7 cellular contexts compared by ENCODE assay signal in genomic region chr11:64874308-64874707, GRCh38. TPM values are rescaled to one million over a fixed set of nuclear protein-coding genes. Genes with fewer than 3 reads are reported as not detected.
A peak's percentile ranks its signal among the peaks of the same experiment; 100 is the strongest.
DNase-seq lines count a peak whose midpoint lies in the region; ATAC-seq and TF ChIP-seq lines count a peak whose summit lies in the region.
"Had no signal": no experiment of that assay in that cellular context is flagged by ENCODE, and none has a peak within 500 bp of the region (broad histone marks: within the 10 kb centered on the region; RNA-seq: fewer than 3 reads in every experiment).

No MANE protein-coding gene starts in this region.

- H3K4me3 Mint-ChIP-seq in CD4-positive, CD25-positive, alpha-beta regulatory T cell = peak overlapping the region; percentile 96 to 100 (median 100)
- no peak overlapping the region for H3K4me3 Mint-ChIP-seq in WTC11

- peak overlapping the region; percentile 78 for H3K27ac ChIP-seq in CD4-positive, CD25-positive, alpha-beta regulatory T cell (ENCODE audit: insufficient read depth, low read length, poor library complexity, severe bottlenecking)
- H3K27ac ChIP-seq in mesodermal cell (ENCODE audit: low read depth, low read length, severe bottlenecking) = peak overlapping the region; percentile 36

- peaks cover 48% of the 10 kb centered on the region for H3K36me3 Mint-ChIP-seq in CD4-positive, CD25-positive, alpha-beta regulatory T cell
- no peaks in the 10 kb centered on the region; the same call in 1 of the 2 replicates for H3K36me3 Mint-ChIP-seq in WTC11

- peaks cover 52% of the 10 kb centered on the region for H3K36me3 ChIP-seq in CD4-positive, CD25-positive, alpha-beta regulatory T cell (ENCODE audit: control insufficient read depth, insufficient read depth, low read length)
- peaks cover 48% of the 10 kb centered on the region for H3K36me3 ChIP-seq in mesodermal cell (ENCODE audit: control insufficient read depth, insufficient read depth, low read length)

- H3K9me3 Mint-ChIP-seq in CD4-positive, CD25-positive, alpha-beta regulatory T cell = peaks cover 0 to 3% (median 0%) of the 10 kb centered on the region in 7 donors
- no peaks in the 10 kb centered on the region for H3K9me3 Mint-ChIP-seq in WTC11

- CTCF ChIA-PET in WTC11 (lab: Charles Lee) = interaction anchor here (0.6 to 7.1 kb wide), 2 partner anchors 14 to 36 kb away, joined by 3 to 104 read pairs; no protein-coding TSS in a partner anchor

- H3K4me1 ChIP-seq in CD4-positive, CD25-positive, alpha-beta regulatory T cell (ENCODE audit: control insufficient read depth, insufficient read depth, low read length, poor library complexity, severe bottlenecking) = peaks cover 86% of the 10 kb centered on the region
- peaks cover 56% of the 10 kb centered on the region for H3K4me1 ChIP-seq in mesodermal cell (ENCODE audit: control insufficient read depth, insufficient read depth, low read length, poor library complexity, severe bottlenecking)

- H3K27ac Mint-ChIP-seq in CD4-positive, CD25-positive, alpha-beta regulatory T cell = peak overlapping the region; percentile 91 to 97 (median 96)
- H3K27ac Mint-ChIP-seq in WTC11 = no peak overlapping the region

- no peaks in the 10 kb centered on the region for H3K9me3 ChIP-seq in CD4-positive, CD25-positive, alpha-beta regulatory T cell (ENCODE audit: control insufficient read depth in 2 of 2, low read length in 2 of 2)
- H3K9me3 ChIP-seq in mesodermal cell (ENCODE audit: control insufficient read depth, low read length) = no peaks in the 10 kb centered on the region
- H3K9me3 ChIP-seq: HAP-1 had no signal

- peak overlapping the region; percentile 94 for H3K4me3 ChIP-seq in CD4-positive, CD25-positive, alpha-beta regulatory T cell (ENCODE audit: low read depth, low read length)
- no peak overlapping the region for H3K4me3 ChIP-seq in mesodermal cell (ENCODE audit: extremely low read depth, insufficient read depth, low read length, poor library complexity, severe bottlenecking)
- H3K4me3 ChIP-seq: HAP-1 had no signal

- POLR2A ChIA-PET in WTC11 (lab: Charles Lee) = no interaction called here

- H3K27me3 Mint-ChIP-seq in CD4-positive, CD25-positive, alpha-beta regulatory T cell = no peaks in the 10 kb centered on the region
- peaks cover 7% of the 10 kb centered on the region for H3K27me3 Mint-ChIP-seq in WTC11 (ENCODE audit: low read depth)

- H3K27me3 ChIP-seq in CD4-positive, CD25-positive, alpha-beta regulatory T cell (ENCODE audit: control insufficient read depth, insufficient read depth, low read length) = no peaks in the 10 kb centered on the region

- peaks cover 5 to 74% (median 39%) of the 10 kb centered on the region in 4 donors for H3K4me1 Mint-ChIP-seq in CD4-positive, CD25-positive, alpha-beta regulatory T cell
- H3K4me1 Mint-ChIP-seq in WTC11 = peaks cover 15% of the 10 kb centered on the region

- ATAC-seq in CD4-positive, CD25-positive, alpha-beta regulatory T cell (ENCODE audit: low read depth in 2 of 2) = no peak
- ATAC-seq in WTC11 = no peak
- ATAC-seq in HG02885 (IDR thresholded peaks at IDR 0.05; ENCODE audit: poor library complexity, unreplicated experiment) = no peak

- DNase-seq in CD4-positive, CD25-positive, alpha-beta regulatory T cell = peak in 2 of 3 donors; percentile 33 to 51
- DNase-seq in WTC11 (ENCODE audit: low spot score) (no peak), DMS153 (lab: John Stamatoyannopoulos, UW) (no peak)
- DNase-seq in stimulated activated CD4-positive, alpha-beta T cell treated with anti-CD3 and anti-CD28 coated beads, Interleukin-15, amount 100 ng/mL, for 24 hours = no peak

- no peak for TF ChIP-seq CTCF in WTC11 (IDR thresholded peaks at IDR 0.05)

- 92 to 94% methylated on average over 13 of the region's 13 CpGs for WGBS in mesodermal cell (ENCODE audit: insufficient coverage in 2 of 2), 2 experiments

TF ChIP-seq in WTC11, 78 proteins besides CTCF, POLR2A, EP300 and RAD21:
- 0 out of 2 replicates have a peak, but pooled peaks have one; percentile 14 for TF ChIP-seq FOXP1 (CRISPR knock-in tag; IDR thresholded peaks at IDR 0.05; ENCODE audit: borderline replicate concordance)
- TF ChIP-seq E2F4 (CRISPR knock-in tag; IDR thresholded peaks at IDR 0.05; ENCODE audit: borderline replicate concordance, low read depth) = no peak
- no peak for TF ChIP-seq E2F1 (CRISPR knock-in tag; IDR thresholded peaks at IDR 0.05)

RNA-seq across cellular contexts. Expression of gene EHD1, which starts 4.1 kb away (rescaled TPM):
- 201 TPM for total RNA-seq in CD4-positive, CD25-positive, alpha-beta regulatory T cell
- 100 to 1,000 TPM; 180 to 223 (median 183) TPM for polyA plus RNA-seq in CD4-positive, CD25-positive, alpha-beta regulatory T cell
- total RNA-seq in WTC11 (2021) = 29.9 to 38.1 TPM (median 35.2 TPM) in 3 replicates
- polyA plus RNA-seq in mesodermal cell (2013, experiment 1 of 2) = 41.5 TPM
- polyA plus RNA-seq in mesodermal cell (2013, experiment 2 of 2) = 36.3 TPM

RNA-seq across cellular contexts. Expression of gene CDC42BPG, which starts 29.9 kb away (rescaled TPM):
- total RNA-seq in CD4-positive, CD25-positive, alpha-beta regulatory T cell = 11.6 TPM
- polyA plus RNA-seq in CD4-positive, CD25-positive, alpha-beta regulatory T cell = under 1 TPM in 2 of 4 donors, not detected in 2; 0.11 to 0.13 TPM
- total RNA-seq in WTC11 (2021) = 14.9 to 21.6 TPM (median 17.3 TPM) in 3 replicates
- polyA plus RNA-seq in mesodermal cell (2013, experiment 1 of 2) = 4.0 TPM
- 3.1 TPM for polyA plus RNA-seq in mesodermal cell (2013, experiment 2 of 2)

RNA-seq across cellular contexts. Expression of gene ATG2A, which starts 42.7 kb away (rescaled TPM):
- 234 TPM for total RNA-seq in CD4-positive, CD25-positive, alpha-beta regulatory T cell
- 1 to 10 TPM; 5.8 to 8.0 (median 6.4) TPM for polyA plus RNA-seq in CD4-positive, CD25-positive, alpha-beta regulatory T cell
- 25.2 to 31.4 TPM (median 27.6 TPM) in 3 replicates for total RNA-seq in WTC11 (2021)
- polyA plus RNA-seq in mesodermal cell (2013, experiment 1 of 2) = 13.8 TPM
- 11.5 TPM for polyA plus RNA-seq in mesodermal cell (2013, experiment 2 of 2)

RNA-seq across cellular contexts. Expression of gene PPP2R5B, which starts 50.2 kb away (rescaled TPM):
- total RNA-seq in CD4-positive, CD25-positive, alpha-beta regulatory T cell = 34.5 TPM
- polyA plus RNA-seq in CD4-positive, CD25-positive, alpha-beta regulatory T cell = 1 to 10 TPM; 3.6 to 4.9 (median 3.8) TPM
- total RNA-seq in WTC11 (2021) = 8.7 to 10.2 TPM (median 9.1 TPM) in 3 replicates
- polyA plus RNA-seq in mesodermal cell (2013, experiment 1 of 2) = 17.9 TPM
- polyA plus RNA-seq in mesodermal cell (2013, experiment 2 of 2) = 15.3 TPM

Comparison
In these comparisons a context has a peak if more than half of its experiments do, and no peak if none do; other contexts are left out.
1. DNase-seq: peak in CD4-positive, CD25-positive, alpha-beta regulatory T cell (2 of 3); none in WTC11 (single experiment), DMS153 (single experiment) and stimulated activated CD4-positive, alpha-beta T cell treated with anti-CD3 and anti-CD28 coated beads, Interleukin-15, amount 100 ng/mL, for 24 hours (single experiment).